In genomic region chr15:63010920-63011693, GRCh38 we compare ENCODE assay signal across 1 cellular context.
A peak's percentile ranks its signal among the peaks of the same experiment; 100 is the strongest.
TF ChIP-seq lines count a peak whose summit lies in the region.

No MANE protein-coding gene starts in this region.

TF ChIP-seq in HepG2, 621 proteins besides CTCF, POLR2A, EP300 and RAD21 (continued from another document and continues in another):
- no peak for TF ChIP-seq ZBTB7A (CRISPR knock-in tag; IDR thresholded peaks at IDR 0.05)
- peak; percentile 22; the same call in 1 of the 2 replicates for TF ChIP-seq ZKSCAN8 (CRISPR knock-in tag; IDR thresholded peaks at IDR 0.05; ENCODE audit: borderline replicate concordance)
- TF ChIP-seq ZNF3 (CRISPR knock-in tag; IDR thresholded peaks at IDR 0.05) = no peak
- no peak for TF ChIP-seq HMGXB3 (CRISPR knock-in tag; IDR thresholded peaks at IDR 0.05; ENCODE audit: borderline replicate concordance)
- TF ChIP-seq DPF2 (CRISPR knock-in tag; IDR thresholded peaks at IDR 0.05; ENCODE audit: borderline replicate concordance, low read depth) = peak; percentile 87; the same call in 1 of the 2 replicates
- TF ChIP-seq XRCC5 (optimal IDR thresholded peaks at IDR 0.05; ENCODE audit: low read length) = peak; percentile 25
- peak; percentile 37; the same call in 1 of the 2 replicates for TF ChIP-seq TCF7 (IDR thresholded peaks at IDR 0.05; ENCODE audit: low read depth)
- peak; percentile 13; the same call in 1 of the 2 replicates for TF ChIP-seq ZFY (CRISPR knock-in tag; IDR thresholded peaks at IDR 0.05)
- TF ChIP-seq ZNF180 (CRISPR knock-in tag; IDR thresholded peaks at IDR 0.05; ENCODE audit: borderline replicate concordance, low read depth) = no peak
- peak; percentile 45; the same call in 1 of the 2 replicates for TF ChIP-seq SAP130 (CRISPR knock-in tag; IDR thresholded peaks at IDR 0.05; ENCODE audit: low read depth)
- peak; percentile 84 for TF ChIP-seq KAT2B (IDR thresholded peaks at IDR 0.05; ENCODE audit: borderline replicate concordance, low read depth, low read length)
- peak; percentile 27; the same call in 1 of the 2 replicates for TF ChIP-seq ZNF263 (CRISPR knock-in tag; IDR thresholded peaks at IDR 0.05)
- no peak for TF ChIP-seq HNRNPL (IDR thresholded peaks at IDR 0.05; ENCODE audit: low read depth, low read length)
- no peak for TF ChIP-seq ARNT (IDR thresholded peaks at IDR 0.05)
- TF ChIP-seq ZNF75D (CRISPR knock-in tag; IDR thresholded peaks at IDR 0.05; ENCODE audit: borderline replicate concordance) = no peak
- TF ChIP-seq U2AF2 (IDR thresholded peaks at IDR 0.05; ENCODE audit: low read depth, low read length) = no peak
- peak; percentile 70; the same call in 1 of the 2 replicates for TF ChIP-seq ZNF710 (CRISPR knock-in tag; IDR thresholded peaks at IDR 0.05; ENCODE audit: borderline replicate concordance)
- peak; percentile 75; the same call in 1 of the 2 replicates for TF ChIP-seq FOXO1 (CRISPR knock-in tag; IDR thresholded peaks at IDR 0.05)
- no peak for TF ChIP-seq SIN3B (IDR thresholded peaks at IDR 0.05; ENCODE audit: low read length)
- no peak for TF ChIP-seq RNF219 (CRISPR knock-in tag; IDR thresholded peaks at IDR 0.05)
- TF ChIP-seq HCFC1 (IDR thresholded peaks at IDR 0.05; ENCODE audit: low read depth, low read length) = no peak
- TF ChIP-seq HIC2 (CRISPR knock-in tag; IDR thresholded peaks at IDR 0.05; ENCODE audit: low read depth) = no peak
- no peak for TF ChIP-seq ZNF224 (CRISPR knock-in tag; IDR thresholded peaks at IDR 0.05)
- TF ChIP-seq TSC22D2 (CRISPR knock-in tag; IDR thresholded peaks at IDR 0.05; ENCODE audit: borderline replicate concordance) = no peak
- TF ChIP-seq ZBTB14 (CRISPR knock-in tag; IDR thresholded peaks at IDR 0.05) = no peak
- no peak for TF ChIP-seq GLMP (CRISPR knock-in tag; IDR thresholded peaks at IDR 0.05; ENCODE audit: borderline replicate concordance)
- peak; percentile 40; the same call in 1 of the 2 replicates for TF ChIP-seq ZNF788 (CRISPR knock-in tag; IDR thresholded peaks at IDR 0.05; ENCODE audit: borderline replicate concordance)
- peak; percentile 63; the same call in 1 of the 2 replicates for TF ChIP-seq ATF2 (CRISPR knock-in tag; IDR thresholded peaks at IDR 0.05)
- no peak for TF ChIP-seq TRIM22 (IDR thresholded peaks at IDR 0.05)
- no peak for TF ChIP-seq ATF1 (CRISPR knock-in tag; IDR thresholded peaks at IDR 0.05)
- TF ChIP-seq HOXA5 (CRISPR knock-in tag; IDR thresholded peaks at IDR 0.05) = peak; percentile 37; the same call in 1 of the 2 replicates
- TF ChIP-seq UBTF (CRISPR knock-in tag; IDR thresholded peaks at IDR 0.05) = peak; percentile 15; the same call in 1 of the 2 replicates
- TF ChIP-seq KLF6 (CRISPR knock-in tag; IDR thresholded peaks at IDR 0.05) = 0 out of 2 replicates have a peak, but pooled peaks have one; percentile 38
- no peak for TF ChIP-seq ZNF543 (CRISPR knock-in tag; IDR thresholded peaks at IDR 0.05)
- no peak for TF ChIP-seq TERF1 (CRISPR knock-in tag; IDR thresholded peaks at IDR 0.05)
- TF ChIP-seq TEF (CRISPR knock-in tag; IDR thresholded peaks at IDR 0.05) = no peak
- no peak for TF ChIP-seq ZNF674 (CRISPR knock-in tag; IDR thresholded peaks at IDR 0.05; ENCODE audit: low read depth)
- 0 out of 2 replicates have a peak, but pooled peaks have one; percentile 21 for TF ChIP-seq YEATS2 (CRISPR knock-in tag; IDR thresholded peaks at IDR 0.05; ENCODE audit: borderline replicate concordance)
- TF ChIP-seq PAF1 (CRISPR knock-in tag; IDR thresholded peaks at IDR 0.05) = no peak
- no peak for TF ChIP-seq ZNF235 (CRISPR knock-in tag; IDR thresholded peaks at IDR 0.05; ENCODE audit: borderline replicate concordance)
